Comparison of ENCODE assay signal across 15 cellular contexts in the genomic region with DNA sequence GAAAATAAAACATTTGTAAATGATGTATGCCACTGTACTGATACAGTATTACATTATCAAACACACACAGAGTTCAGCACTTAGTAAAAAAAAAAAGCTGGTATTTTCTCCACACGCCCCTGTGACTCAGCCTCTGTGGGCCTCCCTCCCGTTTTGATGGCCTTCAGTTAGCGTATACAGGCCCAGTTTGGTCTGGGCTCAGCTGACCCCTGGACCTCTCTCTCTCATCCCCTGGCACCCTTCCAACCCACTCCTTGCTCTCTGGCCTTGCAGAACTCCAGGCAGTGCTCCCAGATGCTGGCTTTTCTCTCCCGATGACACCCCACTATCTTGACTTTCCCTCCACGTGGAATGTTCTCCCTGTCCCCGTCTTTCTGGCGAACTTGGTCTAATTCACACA.
DNase-seq lines count a peak whose midpoint lies in the region; ATAC-seq and TF ChIP-seq lines count a peak whose summit lies in the region.
"Had no signal": no experiment of that assay in that cellular context is flagged by ENCODE, and none has a peak within 500 bp of the region (broad histone marks: within the 10 kb centered on the region; RNA-seq: fewer than 3 reads in every experiment).

No MANE protein-coding gene starts in this region.

- H3K27me3 Mint-ChIP-seq in WTC11 (ENCODE audit: low read depth): peaks cover 4% of the 10 kb centered on the region
- H3K27me3 Mint-ChIP-seq: activated CD4-positive, alpha-beta memory T cell treated with anti-CD3 and anti-CD28 coated beads for 36 hours had no signal

- H3K9me3 ChIP-seq in testis: no peaks in the 10 kb centered on the region
- H3K9me3 ChIP-seq: gastroesophageal sphincter had no signal

- H3K4me1 Mint-ChIP-seq in WTC11: peaks cover 18% of the 10 kb centered on the region
- H3K4me1 Mint-ChIP-seq: CD8-positive, alpha-beta memory T cell had no signal

- no peak overlapping the region for H3K4me3 Mint-ChIP-seq in WTC11
- H3K4me3 Mint-ChIP-seq: activated CD4-positive, alpha-beta memory T cell treated with anti-CD3 and anti-CD28 coated beads for 36 hours; CD8-positive, alpha-beta memory T cell had no signal

- no peak for TF ChIP-seq POLR2A in testis (IDR thresholded peaks at IDR 0.05)

- no peaks in the 10 kb centered on the region; the same call in 1 of the 2 replicates for H3K9me3 Mint-ChIP-seq in WTC11
- H3K9me3 Mint-ChIP-seq: activated CD4-positive, alpha-beta memory T cell treated with anti-CD3 and anti-CD28 coated beads for 36 hours had no signal

- no peaks in the 10 kb centered on the region for H3K36me3 ChIP-seq in testis (ENCODE audit: low read depth, missing control alignments)
- H3K36me3 ChIP-seq: gastroesophageal sphincter had no signal

- no peaks in the 10 kb centered on the region for H3K4me1 ChIP-seq in testis

- intact Hi-C loops in testis (cut with DNase I; ENCODE audit: low total_unique reads): no loop called here

- H3K27ac Mint-ChIP-seq in WTC11: no peak overlapping the region
- H3K27ac Mint-ChIP-seq: activated CD4-positive, alpha-beta memory T cell treated with anti-CD3 and anti-CD28 coated beads for 36 hours; CD8-positive, alpha-beta memory T cell had no signal

- CTCF ChIA-PET in WTC11 (lab: Charles Lee): interaction anchor here (0.6 kb wide), 1 partner anchor 81 kb away, joined by 3 read pairs; no protein-coding TSS in a partner anchor

- DNase-seq in HCEC 1CT: peak; percentile 63
- peak; percentile 26 for DNase-seq in T1000 (lab: John Stamatoyannopoulos, UW)
- peak; percentile 39 for DNase-seq in kidney tubule cell (ENCODE audit: low spot score)
- DNase-seq in testis: peak; percentile 50
- no peak for DNase-seq in HUDEP-2 (lab: John Stamatoyannopoulos, UW; ENCODE audit: unreplicated experiment in 76 of 76)
- DNase-seq in WTC11 (ENCODE audit: low spot score): no peak
- DNase-seq: activated CD4-positive, alpha-beta memory T cell treated with anti-CD3 and anti-CD28 coated beads for 36 hours; CD8-positive, alpha-beta memory T cell; effector CD8-positive, alpha-beta T cell; KG1; NCI-H146; NCI-H510A treated with DMSO at 0.1 percent for 48 hours had no signal

- 39 to 42% methylated on average over 7 of the region's 7 CpGs for WGBS in testis, 2 donors

- H3K36me3 Mint-ChIP-seq in WTC11: no peaks in the 10 kb centered on the region
- H3K36me3 Mint-ChIP-seq: activated CD4-positive, alpha-beta memory T cell treated with anti-CD3 and anti-CD28 coated beads for 36 hours; CD8-positive, alpha-beta memory T cell had no signal

- H3K4me3 ChIP-seq in testis: no peak overlapping the region
- H3K4me3 ChIP-seq: gastroesophageal sphincter, skin epidermis had no signal

- POLR2A ChIA-PET in WTC11 (lab: Charles Lee): no interaction called here

- ATAC-seq in GM21367 (IDR thresholded peaks at IDR 0.05; ENCODE audit: unreplicated experiment) (no peak), WTC11 (no peak)
- ATAC-seq: gastroesophageal sphincter had no signal

- no peak overlapping the region for H3K27ac ChIP-seq in testis
- H3K27ac ChIP-seq: gastroesophageal sphincter, skin epidermis had no signal

- no peaks in the 10 kb centered on the region for H3K27me3 ChIP-seq in testis
- H3K27me3 ChIP-seq: gastroesophageal sphincter had no signal

- TF ChIP-seq CTCF in testis (IDR thresholded peaks at IDR 0.05) (no peak), WTC11 (IDR thresholded peaks at IDR 0.05) (no peak)

TF ChIP-seq in WTC11, 78 proteins besides CTCF, POLR2A, EP300 and RAD21 (continues in another document):
- TF ChIP-seq, protein P1, sequence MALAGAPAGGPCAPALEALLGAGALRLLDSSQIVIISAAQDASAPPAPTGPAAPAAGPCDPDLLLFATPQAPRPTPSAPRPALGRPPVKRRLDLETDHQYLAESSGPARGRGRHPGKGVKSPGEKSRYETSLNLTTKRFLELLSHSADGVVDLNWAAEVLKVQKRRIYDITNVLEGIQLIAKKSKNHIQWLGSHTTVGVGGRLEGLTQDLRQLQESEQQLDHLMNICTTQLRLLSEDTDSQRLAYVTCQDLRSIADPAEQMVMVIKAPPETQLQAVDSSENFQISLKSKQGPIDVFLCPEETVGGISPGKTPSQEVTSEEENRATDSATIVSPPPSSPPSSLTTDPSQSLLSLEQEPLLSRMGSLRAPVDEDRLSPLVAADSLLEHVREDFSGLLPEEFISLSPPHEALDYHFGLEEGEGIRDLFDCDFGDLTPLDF (CRISPR knock-in tag; IDR thresholded peaks at IDR 0.05): no peak
- TF ChIP-seq, protein P2, sequence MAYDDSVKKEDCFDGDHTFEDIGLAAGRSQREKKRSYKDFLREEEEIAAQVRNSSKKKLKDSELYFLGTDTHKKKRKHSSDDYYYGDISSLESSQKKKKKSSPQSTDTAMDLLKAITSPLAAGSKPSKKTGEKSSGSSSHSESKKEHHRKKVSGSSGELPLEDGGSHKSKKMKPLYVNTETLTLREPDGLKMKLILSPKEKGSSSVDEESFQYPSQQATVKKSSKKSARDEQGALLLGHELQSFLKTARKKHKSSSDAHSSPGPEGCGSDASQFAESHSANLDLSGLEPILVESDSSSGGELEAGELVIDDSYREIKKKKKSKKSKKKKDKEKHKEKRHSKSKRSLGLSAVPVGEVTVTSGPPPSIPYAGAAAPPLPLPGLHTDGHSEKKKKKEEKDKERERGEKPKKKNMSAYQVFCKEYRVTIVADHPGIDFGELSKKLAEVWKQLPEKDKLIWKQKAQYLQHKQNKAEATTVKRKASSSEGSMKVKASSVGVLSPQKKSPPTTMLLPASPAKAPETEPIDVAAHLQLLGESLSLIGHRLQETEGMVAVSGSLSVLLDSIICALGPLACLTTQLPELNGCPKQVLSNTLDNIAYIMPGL (CRISPR knock-in tag; IDR thresholded peaks at IDR 0.05): no peak
- TF ChIP-seq ZNF423 (CRISPR knock-in tag; IDR thresholded peaks at IDR 0.05) (no peak), FOXP1 (CRISPR knock-in tag; IDR thresholded peaks at IDR 0.05; ENCODE audit: borderline replicate concordance) (no peak), KAT7 (CRISPR knock-in tag; IDR thresholded peaks at IDR 0.05; ENCODE audit: borderline replicate concordance) (no peak), ETV6 (CRISPR knock-in tag; IDR thresholded peaks at IDR 0.05) (no peak), TEAD1 (CRISPR knock-in tag; IDR thresholded peaks at IDR 0.05) (no peak), JUN (CRISPR knock-in tag; IDR thresholded peaks at IDR 0.05) (no peak), ZNF219 (CRISPR knock-in tag; IDR thresholded peaks at IDR 0.05; ENCODE audit: borderline replicate concordance) (no peak), RELA (CRISPR knock-in tag; IDR thresholded peaks at IDR 0.05; ENCODE audit: borderline replicate concordance) (no peak)
- TF ChIP-seq, protein P3, sequence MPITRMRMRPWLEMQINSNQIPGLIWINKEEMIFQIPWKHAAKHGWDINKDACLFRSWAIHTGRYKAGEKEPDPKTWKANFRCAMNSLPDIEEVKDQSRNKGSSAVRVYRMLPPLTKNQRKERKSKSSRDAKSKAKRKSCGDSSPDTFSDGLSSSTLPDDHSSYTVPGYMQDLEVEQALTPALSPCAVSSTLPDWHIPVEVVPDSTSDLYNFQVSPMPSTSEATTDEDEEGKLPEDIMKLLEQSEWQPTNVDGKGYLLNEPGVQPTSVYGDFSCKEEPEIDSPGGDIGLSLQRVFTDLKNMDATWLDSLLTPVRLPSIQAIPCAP (CRISPR knock-in tag; IDR thresholded peaks at IDR 0.05): no peak
- TF ChIP-seq, protein P4, sequence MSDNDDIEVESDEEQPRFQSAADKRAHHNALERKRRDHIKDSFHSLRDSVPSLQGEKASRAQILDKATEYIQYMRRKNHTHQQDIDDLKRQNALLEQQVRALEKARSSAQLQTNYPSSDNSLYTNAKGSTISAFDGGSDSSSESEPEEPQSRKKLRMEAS (CRISPR knock-in tag; IDR thresholded peaks at IDR 0.05): no peak
- TF ChIP-seq, protein P5, sequence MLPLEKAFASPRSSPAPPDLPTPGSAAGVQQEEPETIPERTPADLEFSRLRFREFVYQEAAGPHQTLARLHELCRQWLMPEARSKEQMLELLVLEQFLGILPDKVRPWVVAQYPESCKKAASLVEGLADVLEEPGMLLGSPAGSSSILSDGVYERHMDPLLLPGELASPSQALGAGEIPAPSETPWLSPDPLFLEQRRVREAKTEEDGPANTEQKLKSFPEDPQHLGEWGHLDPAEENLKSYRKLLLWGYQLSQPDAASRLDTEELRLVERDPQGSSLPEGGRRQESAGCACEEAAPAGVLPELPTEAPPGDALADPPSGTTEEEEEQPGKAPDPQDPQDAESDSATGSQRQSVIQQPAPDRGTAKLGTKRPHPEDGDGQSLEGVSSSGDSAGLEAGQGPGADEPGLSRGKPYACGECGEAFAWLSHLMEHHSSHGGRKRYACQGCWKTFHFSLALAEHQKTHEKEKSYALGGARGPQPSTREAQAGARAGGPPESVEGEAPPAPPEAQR (CRISPR knock-in tag; IDR thresholded peaks at IDR 0.05): no peak
- TF ChIP-seq, protein P6, sequence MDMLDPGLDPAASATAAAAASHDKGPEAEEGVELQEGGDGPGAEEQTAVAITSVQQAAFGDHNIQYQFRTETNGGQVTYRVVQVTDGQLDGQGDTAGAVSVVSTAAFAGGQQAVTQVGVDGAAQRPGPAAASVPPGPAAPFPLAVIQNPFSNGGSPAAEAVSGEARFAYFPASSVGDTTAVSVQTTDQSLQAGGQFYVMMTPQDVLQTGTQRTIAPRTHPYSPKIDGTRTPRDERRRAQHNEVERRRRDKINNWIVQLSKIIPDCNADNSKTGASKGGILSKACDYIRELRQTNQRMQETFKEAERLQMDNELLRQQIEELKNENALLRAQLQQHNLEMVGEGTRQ (CRISPR knock-in tag; IDR thresholded peaks at IDR 0.05): no peak
- TF ChIP-seq, protein P7, sequence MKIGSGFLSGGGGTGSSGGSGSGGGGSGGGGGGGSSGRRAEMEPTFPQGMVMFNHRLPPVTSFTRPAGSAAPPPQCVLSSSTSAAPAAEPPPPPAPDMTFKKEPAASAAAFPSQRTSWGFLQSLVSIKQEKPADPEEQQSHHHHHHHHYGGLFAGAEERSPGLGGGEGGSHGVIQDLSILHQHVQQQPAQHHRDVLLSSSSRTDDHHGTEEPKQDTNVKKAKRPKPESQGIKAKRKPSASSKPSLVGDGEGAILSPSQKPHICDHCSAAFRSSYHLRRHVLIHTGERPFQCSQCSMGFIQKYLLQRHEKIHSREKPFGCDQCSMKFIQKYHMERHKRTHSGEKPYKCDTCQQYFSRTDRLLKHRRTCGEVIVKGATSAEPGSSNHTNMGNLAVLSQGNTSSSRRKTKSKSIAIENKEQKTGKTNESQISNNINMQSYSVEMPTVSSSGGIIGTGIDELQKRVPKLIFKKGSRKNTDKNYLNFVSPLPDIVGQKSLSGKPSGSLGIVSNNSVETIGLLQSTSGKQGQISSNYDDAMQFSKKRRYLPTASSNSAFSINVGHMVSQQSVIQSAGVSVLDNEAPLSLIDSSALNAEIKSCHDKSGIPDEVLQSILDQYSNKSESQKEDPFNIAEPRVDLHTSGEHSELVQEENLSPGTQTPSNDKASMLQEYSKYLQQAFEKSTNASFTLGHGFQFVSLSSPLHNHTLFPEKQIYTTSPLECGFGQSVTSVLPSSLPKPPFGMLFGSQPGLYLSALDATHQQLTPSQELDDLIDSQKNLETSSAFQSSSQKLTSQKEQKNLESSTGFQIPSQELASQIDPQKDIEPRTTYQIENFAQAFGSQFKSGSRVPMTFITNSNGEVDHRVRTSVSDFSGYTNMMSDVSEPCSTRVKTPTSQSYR (CRISPR knock-in tag; IDR thresholded peaks at IDR 0.05): no peak

Comparison
In these comparisons a context has a peak if more than half of its experiments do, and no peak if none do; other contexts are left out.
1. DNase-seq: peak in HCEC 1CT (single experiment), T1000 (single experiment), kidney tubule cell (single experiment) and testis (single experiment); none in HUDEP-2 (0 of 76) and WTC11 (single experiment).